ENCODE assay signal across 14 cellular contexts in genomic region chr11:126392638-126393023, GRCh38. TPM values are rescaled to one million over a fixed set of nuclear protein-coding genes. Genes with fewer than 3 reads are reported as not detected.
DNase-seq lines count a peak whose midpoint lies in the region; ATAC-seq and TF ChIP-seq lines count a peak whose summit lies in the region.
"Had no signal": no experiment of that assay in that cellular context is flagged by ENCODE, and none has a peak within 500 bp of the region (broad histone marks: within the 10 kb centered on the region; RNA-seq: fewer than 3 reads in every experiment).

No MANE protein-coding gene starts in this region.

- H3K9me3 ChIP-seq in RWPE2 (ENCODE audit: severe bottlenecking), result no peaks in the 10 kb centered on the region

- H3K4me3 ChIP-seq in RWPE2 (ENCODE audit: severe bottlenecking), result no peak overlapping the region
- H3K4me3 ChIP-seq: hepatocyte had no signal

- no peak for DNase-seq in RWPE2 (ENCODE audit: low spot score)
- no peak for DNase-seq in SK-N-DZ (ENCODE audit: low spot score)
- no peak for DNase-seq in hippocampal formation (lab: John Stamatoyannopoulos, UW)
- no peak for DNase-seq in NCI-H1417 treated with DMSO at 0.1 percent for 48 hours (lab: John Stamatoyannopoulos, UW)
- DNase-seq in erythroblast (lab: John Stamatoyannopoulos, UW), result no peak
- DNase-seq: DMS 273 treated with DMSO at 0.1 percent for 48 hours; naive thymus-derived CD8-positive, alpha-beta T cell; stimulated activated CD4-positive, alpha-beta T cell treated with anti-CD3 and anti-CD28 coated beads, Interleukin-4, amount 100 ng/mL, for 24 hours had no signal

- peaks cover 42% of the 10 kb centered on the region for H3K4me1 ChIP-seq in RWPE2 (ENCODE audit: insufficient read depth, poor library complexity, severe bottlenecking)

- H3K4me3 Mint-ChIP-seq in nephron, result no peak overlapping the region
- H3K4me3 Mint-ChIP-seq: dendritic cell treated with granulocyte-macrophage colony-stimulating factor and Interleukin-4, amounts not matched to agents 40 ng/mL and 50 ng/mL, for 4 days; T-helper 2 cell treated with Interferon-gamma antibody and Interleukin-4, amounts not matched to agents 5 μg/mL and 100 μg/mL, for 36 hours had no signal

- H3K27ac ChIP-seq in RWPE2 (ENCODE audit: poor library complexity, severe bottlenecking), result peak overlapping the region; percentile 94
- H3K27ac ChIP-seq: hepatocyte had no signal

- ATAC-seq in GM18873 (IDR thresholded peaks at IDR 0.05; ENCODE audit: low FRiP score, unreplicated experiment) (peak; percentile 11), HG02973 (IDR thresholded peaks at IDR 0.05; ENCODE audit: unreplicated experiment) (peak; percentile 14), RWPE2 (ENCODE audit: low read depth) (no peak)
- ATAC-seq: naive thymus-derived CD8-positive, alpha-beta T cell had no signal

- peaks cover 68% of the 10 kb centered on the region for H3K4me1 Mint-ChIP-seq in nephron

- no peak for TF ChIP-seq POLR2A in erythroblast (IDR thresholded peaks at IDR 0.05; ENCODE audit: low read length)

- H3K36me3 ChIP-seq in RWPE2 (ENCODE audit: low read depth), result 0 out of 2 replicates have a peak, but pooled peaks cover 3% of the 10 kb centered on the region

- TF ChIP-seq CTCF in RWPE2 (IDR thresholded peaks at IDR 0.05; ENCODE audit: poor library complexity, severe bottlenecking) (no peak), nephron (IDR thresholded peaks at IDR 0.05; ENCODE audit: unreplicated experiment in 3 of 3) (no peak)

- H3K27me3 ChIP-seq in RWPE2 (ENCODE audit: insufficient read depth, poor library complexity, severe bottlenecking), result no peaks in the 10 kb centered on the region
- H3K27me3 ChIP-seq: hepatocyte had no signal

- peak overlapping the region; percentile 18 to 89 (median 86) for H3K27ac Mint-ChIP-seq in nephron
- H3K27ac Mint-ChIP-seq: T-helper 2 cell treated with Interferon-gamma antibody and Interleukin-4, amounts not matched to agents 5 μg/mL and 100 μg/mL, for 36 hours had no signal

- no peaks in the 10 kb centered on the region for H3K36me3 Mint-ChIP-seq in nephron (ENCODE audit: low read depth)
- H3K36me3 Mint-ChIP-seq: naive thymus-derived CD8-positive, alpha-beta T cell had no signal

- H3K9me3 Mint-ChIP-seq in nephron, result no peaks in the 10 kb centered on the region
- H3K9me3 Mint-ChIP-seq: dendritic cell treated with granulocyte-macrophage colony-stimulating factor and Interleukin-4, amounts not matched to agents 40 ng/mL and 50 ng/mL, for 4 days; naive thymus-derived CD8-positive, alpha-beta T cell; T-helper 2 cell treated with Interferon-gamma antibody and Interleukin-4, amounts not matched to agents 5 μg/mL and 100 μg/mL, for 36 hours had no signal

- H3K27me3 Mint-ChIP-seq in nephron (ENCODE audit: low read depth), result no peaks in the 10 kb centered on the region
- H3K27me3 Mint-ChIP-seq: dendritic cell treated with granulocyte-macrophage colony-stimulating factor and Interleukin-4, amounts not matched to agents 40 ng/mL and 50 ng/mL, for 4 days; naive thymus-derived CD8-positive, alpha-beta T cell had no signal

RNA-seq across cellular contexts. Expression of gene ST3GAL4, which starts 37.1 kb away (rescaled TPM):
- 10.9 and 11.7 TPM in 2 replicates for polyA plus RNA-seq in SK-N-DZ (2014; cell fraction: cytosol; rRNA removed)
- polyA plus RNA-seq in SK-N-DZ (2014; cell fraction: nucleus; rRNA removed), result 12.8 and 13.0 TPM in 2 replicates
